ENCODE assay signal across 23 cellular contexts in genomic region chr5:92508271-92508670, GRCh38.
"Had no signal": no experiment of that assay in that cellular context is flagged by ENCODE, and none has a peak within 500 bp of the region (broad histone marks: within the 10 kb centered on the region; RNA-seq: fewer than 3 reads in every experiment).

No MANE protein-coding gene starts in this region.

- H3K27me3 Mint-ChIP-seq: activated naive CD8-positive, alpha-beta T cell treated with anti-CD3 and anti-CD28 coated beads, Interleukin-2, amount 10 ng/mL, durations not matched to agents 7 days and 5 days; memory B cell; natural killer cell treated with Interleukin-12 subunit alpha and Interleukin-12 subunit beta and Interleukin-15 and Interleukin-18, amount 100 ng/mL, for 72 hours; progenitor cell of endocrine pancreas; type B pancreatic cell had no signal

- FAIRE-seq: frontal cortex had no signal

- DNase-seq: activated CD4-positive, alpha-beta T cell treated with anti-CD3 and anti-CD28 coated beads for 4 hours; activated CD4-positive, alpha-beta T cell treated with anti-CD3 and anti-CD28 coated beads, Interleukin-2, amount 50 U/mL, for 48 hours; activated CD4-positive, CD25-positive, alpha-beta regulatory T cell; activated effector memory CD4-positive, alpha-beta T cell treated with Interleukin-2 at 50 U/mL for 16 hours; activated naive CD4-positive, alpha-beta T cell treated with anti-CD3 and anti-CD28 coated beads for 36 hours; activated naive CD8-positive, alpha-beta T cell treated with anti-CD3 and anti-CD28 coated beads, Interleukin-2, amount 10 ng/mL, durations not matched to agents 7 days and 5 days; activated T-cell treated with anti-CD3 and anti-CD28 coated beads, Interleukin-2, amount 50 U/mL, for 48 hours; amniotic stem cell; cerebellar nuclear complex; cortex of kidney; hippocampal formation; left cardiac atrium; spleen; stimulated activated CD4-positive, alpha-beta T cell treated with anti-CD3 and anti-CD28 coated beads, Interleukin-4, amount 100 ng/mL, for 1 hour; stimulated activated naive CD4-positive, alpha-beta T cell; T1000; testis had no signal

- H3K36me3 Mint-ChIP-seq: activated naive CD8-positive, alpha-beta T cell treated with anti-CD3 and anti-CD28 coated beads, Interleukin-2, amount 10 ng/mL, durations not matched to agents 7 days and 5 days; memory B cell; type B pancreatic cell had no signal

- H3K4me3 Mint-ChIP-seq: activated naive CD4-positive, alpha-beta T cell treated with anti-CD3 and anti-CD28 coated beads for 36 hours; activated naive CD8-positive, alpha-beta T cell treated with anti-CD3 and anti-CD28 coated beads, Interleukin-2, amount 10 ng/mL, durations not matched to agents 7 days and 5 days; memory B cell; natural killer cell treated with Interleukin-12 subunit alpha and Interleukin-12 subunit beta and Interleukin-15 and Interleukin-18, amount 100 ng/mL, for 72 hours; type B pancreatic cell had no signal

- H3K4me3 ChIP-seq: spleen, testis, vagina had no signal

- H3K27ac Mint-ChIP-seq: activated naive CD4-positive, alpha-beta T cell treated with anti-CD3 and anti-CD28 coated beads for 36 hours; activated naive CD8-positive, alpha-beta T cell treated with anti-CD3 and anti-CD28 coated beads, Interleukin-2, amount 10 ng/mL, durations not matched to agents 7 days and 5 days; memory B cell; natural killer cell treated with Interleukin-12 subunit alpha and Interleukin-12 subunit beta and Interleukin-15 and Interleukin-18, amount 100 ng/mL, for 72 hours; progenitor cell of endocrine pancreas; type B pancreatic cell had no signal

- ATAC-seq: left cardiac atrium; natural killer cell treated with Interleukin-12 subunit alpha and Interleukin-12 subunit beta and Interleukin-15 and Interleukin-18, amount 100 ng/mL, for 72 hours had no signal

- H3K4me1 Mint-ChIP-seq: memory B cell had no signal
